ENCODE assay signal across 9 cellular contexts in genomic region chr5:7850241-7850532, GRCh38. TPM values are rescaled to one million over a fixed set of nuclear protein-coding genes. Genes with fewer than 3 reads are reported as not detected.
A peak's percentile ranks its signal among the peaks of the same experiment; 100 is the strongest.
DNase-seq lines count a peak whose midpoint lies in the region; ATAC-seq and TF ChIP-seq lines count a peak whose summit lies in the region.
"Had no signal": no experiment of that assay in that cellular context is flagged by ENCODE, and none has a peak within 500 bp of the region (broad histone marks: within the 10 kb centered on the region; RNA-seq: fewer than 3 reads in every experiment).

No MANE protein-coding gene starts in this region.

- no peaks in the 10 kb centered on the region for H3K9me3 ChIP-seq in right atrium auricular region

- H3K27me3 ChIP-seq in H7 (ENCODE audit: control insufficient read depth, insufficient read depth, low read length) (peaks cover 21% of the 10 kb centered on the region), right atrium auricular region (peaks cover 4% of the 10 kb centered on the region in 2 donors)

- H3K27ac ChIP-seq in right atrium auricular region = no peak overlapping the region

- intact Hi-C loops in sciatic nerve (cut with DNase I) = no loop called here

- ATAC-seq in sciatic nerve = peak; percentile 29

- peaks cover 0 to 23% of the 10 kb centered on the region in 2 donors for H3K4me1 ChIP-seq in right atrium auricular region

- H3K36me3 ChIP-seq in H7 (replicated peaks; ENCODE audit: control insufficient read depth, insufficient read depth, low read length) = no peaks in the 10 kb centered on the region
- no peaks in the 10 kb centered on the region for H3K36me3 ChIP-seq in right atrium auricular region

- TF ChIP-seq CTCF in right atrium auricular region (IDR thresholded peaks at IDR 0.05) (no peak), GM13976 (IDR thresholded peaks at IDR 0.05; ENCODE audit: borderline replicate concordance, control extremely low read depth, extremely low read depth, insufficient read depth, missing control alignments) (no peak)

- in situ Hi-C loops in GM13976 (cut with MboI; ENCODE audit: low sequenced_read_pairs, unreplicated experiment) = no loop called here

- DNase-seq in H7 (no peak), activated gamma-delta T cell treated with Interleukin-2 at 50 U/mL for 16 hours (peak; percentile 10), right atrium auricular region (ENCODE audit: low spot score) (no peak), sciatic nerve (ENCODE audit: low spot score) (peak; percentile 63), GM13976 (ENCODE audit: low spot score) (no peak), NCI-H82 treated with DMSO at 0.1 percent for 48 hours (lab: John Stamatoyannopoulos, UW; ENCODE audit: unreplicated experiment) (no peak), NCI-H2107 (lab: John Stamatoyannopoulos, UW) (no peak), islet precursor cell (no peak)
- DNase-seq: SW 1271 had no signal

- H3K4me3 ChIP-seq in H7 (ENCODE audit: insufficient read depth, low read depth, low read length) (peak overlapping the region; percentile 62), right atrium auricular region (peak overlapping the region; percentile 34 to 56)

RNA-seq across cellular contexts. Expression of gene CFAP90, which starts 0.7 kb away (rescaled TPM):
- 0.33 TPM in 1 of 2 replicates, not detected in the other for total RNA-seq in H7 (2014; rRNA removed; shearing (Covaris generic))
- not detected for total RNA-seq in right atrium auricular region
- total RNA-seq in sciatic nerve = 0.36 TPM

RNA-seq across cellular contexts. Expression of gene FASTKD3, which starts 18.6 kb away (rescaled TPM):
- total RNA-seq in H7 (2014; rRNA removed; shearing (Covaris generic)) = 15.4 and 16.4 TPM in 2 replicates
- 1 to 10 TPM; 4.6 TPM for total RNA-seq in right atrium auricular region
- 6.0 TPM for total RNA-seq in sciatic nerve

RNA-seq across cellular contexts. Expression of gene MTRR, which starts 18.8 kb away (rescaled TPM):
- total RNA-seq in H7 (2014; rRNA removed; shearing (Covaris generic)) = 30.3 and 31.2 TPM in 2 replicates
- 10 to 100 TPM; 16.2 to 31.3 TPM for total RNA-seq in right atrium auricular region
- 45.6 TPM for total RNA-seq in sciatic nerve

Comparison
In these comparisons a context has a peak if more than half of its experiments do, and no peak if none do; other contexts are left out.
1. DNase-seq: peak in activated gamma-delta T cell treated with Interleukin-2 at 50 U/mL for 16 hours (single experiment) and sciatic nerve (single experiment); none in H7 (single experiment), right atrium auricular region (single experiment), GM13976 (single experiment), NCI-H82 treated with DMSO at 0.1 percent for 48 hours (single experiment), NCI-H2107 (single experiment) and islet precursor cell (single experiment).